In the genomic region with DNA sequence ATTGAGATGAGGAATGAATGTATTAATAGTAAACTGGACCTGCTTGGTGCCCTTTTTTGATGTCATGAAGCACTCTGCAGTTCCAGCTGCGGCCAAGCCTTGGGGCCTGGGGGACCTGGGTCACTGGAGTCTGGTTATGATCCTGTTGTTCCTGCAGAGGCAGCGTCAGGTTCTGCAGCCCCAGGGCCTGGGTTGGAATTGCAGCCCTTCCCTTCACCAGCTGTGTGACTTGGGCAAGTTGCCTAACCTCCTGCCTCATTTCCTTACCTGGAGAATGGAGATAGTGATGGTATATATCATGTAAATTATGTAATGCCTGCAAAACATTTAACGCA, we compare ENCODE assay signal across 1 cellular context.
TF ChIP-seq lines count a peak whose summit lies in the region.

No MANE protein-coding gene starts in this region.

TF ChIP-seq in HCT116, 20 proteins besides CTCF, POLR2A, EP300 and RAD21 (continued from another document):
- TF ChIP-seq, protein P1, sequence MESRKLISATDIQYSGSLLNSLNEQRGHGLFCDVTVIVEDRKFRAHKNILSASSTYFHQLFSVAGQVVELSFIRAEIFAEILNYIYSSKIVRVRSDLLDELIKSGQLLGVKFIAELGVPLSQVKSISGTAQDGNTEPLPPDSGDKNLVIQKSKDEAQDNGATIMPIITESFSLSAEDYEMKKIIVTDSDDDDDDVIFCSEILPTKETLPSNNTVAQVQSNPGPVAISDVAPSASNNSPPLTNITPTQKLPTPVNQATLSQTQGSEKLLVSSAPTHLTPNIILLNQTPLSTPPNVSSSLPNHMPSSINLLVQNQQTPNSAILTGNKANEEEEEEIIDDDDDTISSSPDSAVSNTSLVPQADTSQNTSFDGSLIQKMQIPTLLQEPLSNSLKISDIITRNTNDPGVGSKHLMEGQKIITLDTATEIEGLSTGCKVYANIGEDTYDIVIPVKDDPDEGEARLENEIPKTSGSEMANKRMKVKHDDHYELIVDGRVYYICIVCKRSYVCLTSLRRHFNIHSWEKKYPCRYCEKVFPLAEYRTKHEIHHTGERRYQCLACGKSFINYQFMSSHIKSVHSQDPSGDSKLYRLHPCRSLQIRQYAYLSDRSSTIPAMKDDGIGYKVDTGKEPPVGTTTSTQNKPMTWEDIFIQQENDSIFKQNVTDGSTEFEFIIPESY (IDR thresholded peaks at IDR 0.05; ENCODE audit: extremely low read depth, insufficient replicate concordance, low read length), result no peak
- TF ChIP-seq YY1 (IDR thresholded peaks at IDR 0.05; ENCODE audit: extremely low read depth, insufficient replicate concordance, low read depth, low read length) (no peak), TCF7L2 (IDR thresholded peaks at IDR 0.05; ENCODE audit: borderline replicate concordance, extremely low read depth, insufficient read depth, insufficient read length) (no peak), EZH2phosphoT487 (IDR thresholded peaks at IDR 0.05; ENCODE audit: borderline replicate concordance) (no peak), JUND (IDR thresholded peaks at IDR 0.05) (no peak), CEBPB (IDR thresholded peaks at IDR 0.05; ENCODE audit: low read depth) (no peak), EGR1 (IDR thresholded peaks at IDR 0.05; ENCODE audit: low read depth) (no peak), CBX3 (IDR thresholded peaks at IDR 0.05; ENCODE audit: low read depth) (no peak)
- TF ChIP-seq, protein P2, sequence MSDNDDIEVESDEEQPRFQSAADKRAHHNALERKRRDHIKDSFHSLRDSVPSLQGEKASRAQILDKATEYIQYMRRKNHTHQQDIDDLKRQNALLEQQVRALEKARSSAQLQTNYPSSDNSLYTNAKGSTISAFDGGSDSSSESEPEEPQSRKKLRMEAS (IDR thresholded peaks at IDR 0.05), result no peak
TF ChIP-seq in HCT116: peak in this region for 0.
